ENCODE assay signal across 8 cellular contexts in the genomic region with DNA sequence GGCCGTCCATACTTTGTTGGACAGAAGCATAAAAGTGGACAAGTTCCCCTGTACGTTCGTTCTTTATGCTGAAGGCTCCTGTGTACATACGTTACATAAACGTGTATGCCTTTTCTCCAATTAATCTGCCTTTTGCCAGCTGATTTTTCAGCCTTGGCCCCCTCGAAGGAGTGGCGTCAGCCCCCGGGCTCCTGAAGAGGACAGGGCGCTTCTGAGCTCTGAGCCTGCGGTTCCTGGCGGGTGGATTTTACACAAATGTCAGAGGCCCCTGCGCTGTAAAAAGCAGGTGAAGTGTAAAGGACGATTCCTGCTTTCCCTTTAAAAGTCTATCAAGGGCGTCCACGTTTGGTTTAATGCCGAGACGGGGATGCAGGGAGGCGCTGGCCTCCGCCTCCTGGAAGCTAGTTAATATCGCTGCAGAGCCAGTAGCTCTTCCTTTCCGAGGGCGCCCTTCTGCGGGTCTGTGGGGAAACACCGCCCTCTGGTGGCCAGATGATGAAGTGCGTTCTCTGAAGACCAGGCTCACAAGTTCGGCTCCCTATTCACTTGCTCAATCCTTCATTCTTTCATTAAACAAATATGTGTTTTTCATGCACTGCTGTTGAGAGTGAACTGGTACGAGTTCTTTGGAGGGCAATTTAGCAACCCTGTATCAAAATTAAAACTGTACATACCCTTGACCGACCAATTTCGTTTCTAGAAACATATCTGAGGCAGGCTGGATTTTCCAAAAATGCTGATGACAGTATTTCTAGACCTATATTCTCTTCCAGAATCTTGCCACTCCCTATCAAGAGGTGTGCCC.
DNase-seq lines count a peak whose midpoint lies in the region; ATAC-seq and TF ChIP-seq lines count a peak whose summit lies in the region.

No MANE protein-coding gene starts in this region.

- H3K27ac ChIP-seq in RWPE2 (ENCODE audit: poor library complexity, severe bottlenecking) (no peak overlapping the region), suprapubic skin (no peak overlapping the region)

- peak overlapping the region; percentile 11 for H3K4me3 ChIP-seq in RWPE2 (ENCODE audit: severe bottlenecking)
- peak overlapping the region; percentile 3 for H3K4me3 ChIP-seq in suprapubic skin

- TF ChIP-seq EP300 in suprapubic skin (IDR thresholded peaks at IDR 0.05): no peak

- H3K4me1 ChIP-seq in RWPE2 (ENCODE audit: insufficient read depth, poor library complexity, severe bottlenecking) (no peaks in the 10 kb centered on the region), suprapubic skin (peaks cover 5% of the 10 kb centered on the region)

- WGBS in suprapubic skin: 18% methylated on average over 24 of the region's 29 CpGs

- DNase-seq in activated gamma-delta T cell treated with Interleukin-2 at 50 U/mL for 16 hours: peak; percentile 76
- no peak for DNase-seq in activated gamma-delta T cell (lab: John Stamatoyannopoulos, UW)
- DNase-seq in LHCN-M2 (ENCODE audit: low read depth): peak; percentile 75
- no peak for DNase-seq in RWPE2 (ENCODE audit: low spot score)
- peak; percentile 67 for DNase-seq in activated T-helper 9 cell treated with anti-CD3 and anti-CD28 coated beads, Interleukin-2, amount 50 U/mL, for 16 hours (ENCODE audit: low read depth)
- peak; percentile 64 for DNase-seq in foreskin melanocyte
- peak; percentile 81 for DNase-seq in omental fat pad (ENCODE audit: low spot score)
- peak; percentile 91 for DNase-seq in suprapubic skin (ENCODE audit: low spot score in 2 of 2)

- no peaks in the 10 kb centered on the region for H3K9me3 ChIP-seq in RWPE2 (ENCODE audit: severe bottlenecking)
- H3K9me3 ChIP-seq in suprapubic skin: no peaks in the 10 kb centered on the region

- peak; percentile 90 for TF ChIP-seq CTCF in RWPE2 (IDR thresholded peaks at IDR 0.05; ENCODE audit: poor library complexity, severe bottlenecking)
- TF ChIP-seq CTCF in omental fat pad (IDR thresholded peaks at IDR 0.05): peak in 2 of 3 donors; percentile 72 to 86
- TF ChIP-seq CTCF in suprapubic skin (IDR thresholded peaks at IDR 0.05): peak; percentile 92 to 96

- no peaks in the 10 kb centered on the region for H3K27me3 ChIP-seq in RWPE2 (ENCODE audit: insufficient read depth, poor library complexity, severe bottlenecking)
- no peaks in the 10 kb centered on the region for H3K27me3 ChIP-seq in suprapubic skin

- TF ChIP-seq POLR2A in suprapubic skin (IDR thresholded peaks at IDR 0.05): no peak

- H3K36me3 ChIP-seq in RWPE2 (ENCODE audit: low read depth) (no peaks in the 10 kb centered on the region), suprapubic skin (no peaks in the 10 kb centered on the region)

- peak; percentile 81 for ATAC-seq in RWPE2 (ENCODE audit: low read depth)
- peak; percentile 90 for ATAC-seq in omental fat pad (ENCODE audit: low FRiP score)

Comparison
In these comparisons a context has a peak if more than half of its experiments do, and no peak if none do; other contexts are left out.
1. DNase-seq: peak in activated gamma-delta T cell treated with Interleukin-2 at 50 U/mL for 16 hours (single experiment), LHCN-M2 (single experiment), activated T-helper 9 cell treated with anti-CD3 and anti-CD28 coated beads, Interleukin-2, amount 50 U/mL, for 16 hours (single experiment), foreskin melanocyte (single experiment), omental fat pad (single experiment) and suprapubic skin (2 of 2); none in activated gamma-delta T cell (single experiment) and RWPE2 (single experiment).
2. Peak in every context shown above with its lines, with median percentiles within 50 percentile points of each other: CTCF ChIP-seq.